ENCODE assay signal across 1 cellular context in genomic region chr1:228156941-228157351, GRCh38.
A peak's percentile ranks its signal among the peaks of the same experiment; 100 is the strongest.
TF ChIP-seq lines count a peak whose summit lies in the region.

No MANE protein-coding gene starts in this region.

TF ChIP-seq in HepG2, 621 proteins besides CTCF, POLR2A, EP300 and RAD21:
- TF ChIP-seq AGO2 (optimal IDR thresholded peaks at IDR 0.05; ENCODE audit: low read depth, low read length) (peak; percentile 65), FOXJ3 (CRISPR knock-in tag; IDR thresholded peaks at IDR 0.05; ENCODE audit: borderline replicate concordance) (no peak)
